10 cellular contexts compared by ENCODE assay signal in genomic region chr7:23107781-23108180, GRCh38. TPM values are rescaled to one million over a fixed set of nuclear protein-coding genes. Genes with fewer than 3 reads are reported as not detected.
DNase-seq lines count a peak whose midpoint lies in the region; ATAC-seq and TF ChIP-seq lines count a peak whose summit lies in the region.
"Had no signal": no experiment of that assay in that cellular context is flagged by ENCODE, and none has a peak within 500 bp of the region (broad histone marks: within the 10 kb centered on the region; RNA-seq: fewer than 3 reads in every experiment).

No MANE protein-coding gene starts in this region.

- H3K27ac ChIP-seq in VCaP (peak overlapping the region; percentile 87; the same call in 1 of the 2 replicates), osteoblast (ENCODE audit: low read depth, low read length) (no peak overlapping the region), brain microvascular endothelial cell (no peak overlapping the region)

- in situ Hi-C loops in HAP-1 (cut with MboI; ENCODE audit: low sequenced_read_pairs): no loop called here
- in situ Hi-C loops in brain microvascular endothelial cell (cut with HindIII; ENCODE audit: low pct_ligation_motif_present, low sequenced_read_pairs): no loop called here

- peaks cover 11% of the 10 kb centered on the region for H3K4me1 ChIP-seq in HAP-1
- H3K4me1 ChIP-seq in osteoblast (ENCODE audit: insufficient read depth, low read length): peaks cover 17% of the 10 kb centered on the region

- peaks cover 42% of the 10 kb centered on the region for H4K20me1 ChIP-seq in osteoblast (ENCODE audit: insufficient read depth, low read length)

- H2AFZ ChIP-seq in osteoblast (ENCODE audit: low read length): no peak overlapping the region

- peak overlapping the region; percentile 99 for H3K4me2 ChIP-seq in osteoblast (ENCODE audit: insufficient read depth, low read length)

- peaks cover 66% of the 10 kb centered on the region for H3K79me2 ChIP-seq in osteoblast (ENCODE audit: insufficient read depth, low read length)

- H3K9me3 ChIP-seq in HAP-1 (no peaks in the 10 kb centered on the region), osteoblast (ENCODE audit: low read depth, low read length) (no peaks in the 10 kb centered on the region)

- DNase-seq in HAP-1 (ENCODE audit: low spot score in 2 of 2) (no peak), fibroblast of the aortic adventitia (ENCODE audit: low read depth) (no peak), osteoblast (ENCODE audit: insufficient read length, low spot score, missing footprints) (no peak), RKO (ENCODE audit: low spot score) (no peak), brain microvascular endothelial cell (no peak)
- DNase-seq: activated B cell treated with CpG ODN at 0.5 μM for 24 hours; stimulated activated CD4-positive, alpha-beta T cell treated with anti-CD3 and anti-CD28 coated beads, Interleukin-12 subunit alpha, Interleukin-12 subunit beta, amount 100 ng/mL, for 4 hours had no signal

- H3K27me3 ChIP-seq in HAP-1 (ENCODE audit: low read depth) (no peaks in the 10 kb centered on the region), osteoblast (ENCODE audit: insufficient read depth, low read length) (no peaks in the 10 kb centered on the region), brain microvascular endothelial cell (replicated peaks) (no peaks in the 10 kb centered on the region)

- TF ChIP-seq CTCF in VCaP (conservative IDR thresholded peaks at IDR 0.05) (no peak), fibroblast of the aortic adventitia (IDR thresholded peaks at IDR 0.05; ENCODE audit: insufficient read depth, low read length) (no peak), osteoblast (IDR thresholded peaks at IDR 0.05; ENCODE audit: extremely low read depth, low read depth, low read length) (no peak), brain microvascular endothelial cell (IDR thresholded peaks at IDR 0.05; ENCODE audit: low read depth, low read length, missing control alignments) (no peak)

- ATAC-seq in GM21825 (IDR thresholded peaks at IDR 0.05; ENCODE audit: unreplicated experiment) (no peak), HG03135 (IDR thresholded peaks at IDR 0.05; ENCODE audit: unreplicated experiment) (no peak)

- peak overlapping the region; percentile 89 for H3K4me3 ChIP-seq in HAP-1
- peak overlapping the region; percentile 86 for H3K4me3 ChIP-seq in fibroblast of the aortic adventitia (ENCODE audit: low read depth, low read length)
- peak overlapping the region; percentile 99 for H3K4me3 ChIP-seq in osteoblast (ENCODE audit: insufficient read depth, low read length)
- H3K4me3 ChIP-seq in brain microvascular endothelial cell (ENCODE audit: low read depth, low read length): no peak overlapping the region

- H3K36me3 ChIP-seq in HAP-1 (replicated peaks): peaks cover 1% of the 10 kb centered on the region; the same call in 1 of the 2 replicates
- no peaks in the 10 kb centered on the region for H3K36me3 ChIP-seq in osteoblast (ENCODE audit: insufficient read depth, low read length)
- no peaks in the 10 kb centered on the region for H3K36me3 ChIP-seq in brain microvascular endothelial cell (replicated peaks)

RNA-seq across cellular contexts. Expression of gene KLHL7, which starts 2.2 kb away (rescaled TPM):
- total RNA-seq in fibroblast of the aortic adventitia (ENCODE audit: low replicate concordance) (28.5 and 152 TPM in 2 replicates), osteoblast (44.2 and 44.5 TPM in 2 replicates)
